8 cellular contexts compared by ENCODE assay signal in genomic region chr2:239280296-239281017, GRCh38.
DNase-seq lines count a peak whose midpoint lies in the region; ATAC-seq and TF ChIP-seq lines count a peak whose summit lies in the region.
"Not testable (repeated sequence)": the region's sequence is repeated elsewhere in the genome, so short reads cannot be mapped to it uniquely, and the experiment has no call there.

No MANE protein-coding gene starts in this region.

- DNase-seq in ACHN: peak; percentile 78
- DNase-seq in HCEC 1CT: peak; percentile 78
- DNase-seq in NCI-H774 (lab: John Stamatoyannopoulos, UW): peak; percentile 22
- peak; percentile 31 for DNase-seq in activated CD4-positive, CD25-positive, alpha-beta regulatory T cell treated with anti-CD3 and anti-CD28 coated beads, Interleukin-2, amount 50 U/mL, for 72 hours
- DNase-seq in astrocyte of the hippocampus (ENCODE audit: low read depth, low spot score): peak; percentile 90
- not testable (repeated sequence) for DNase-seq in stimulated activated effector memory CD8-positive, alpha-beta T cell treated with anti-CD3 and anti-CD28 coated beads, Interleukin-12 subunit alpha, Interleukin-12 subunit beta, amount 100 ng/mL, for 72 hours (ENCODE audit: low spot score in 2 of 2)

- ATAC-seq in gastroesophageal sphincter: peak; percentile 43
- peak; percentile 76 for ATAC-seq in stimulated activated effector memory CD8-positive, alpha-beta T cell treated with anti-CD3 and anti-CD28 coated beads, Interleukin-12 subunit alpha, Interleukin-12 subunit beta, amount 100 ng/mL, for 72 hours

- not testable (repeated sequence) for H3K9me3 Mint-ChIP-seq in stimulated activated effector memory CD8-positive, alpha-beta T cell treated with anti-CD3 and anti-CD28 coated beads, Interleukin-12 subunit alpha, Interleukin-12 subunit beta, amount 100 ng/mL, for 72 hours

- TF ChIP-seq EP300 in gastroesophageal sphincter (IDR thresholded peaks at IDR 0.05): not testable (repeated sequence)

- H3K4me3 Mint-ChIP-seq in stimulated activated effector memory CD8-positive, alpha-beta T cell treated with anti-CD3 and anti-CD28 coated beads, Interleukin-12 subunit alpha, Interleukin-12 subunit beta, amount 100 ng/mL, for 72 hours: not testable (repeated sequence)

- H3K4me1 Mint-ChIP-seq in stimulated activated effector memory CD8-positive, alpha-beta T cell treated with anti-CD3 and anti-CD28 coated beads, Interleukin-12 subunit alpha, Interleukin-12 subunit beta, amount 100 ng/mL, for 72 hours: peaks cover 34% of the 10 kb centered on the region

- H3K27ac ChIP-seq in gastroesophageal sphincter: peak overlapping the region in 3 of 4 donors; percentile 35 to 84 (median 56)
- H3K27ac ChIP-seq in muscle layer of duodenum (ENCODE audit: low read length): peak overlapping the region; percentile 78

- in situ Hi-C loops in ACHN (cut with HindIII; ENCODE audit: low pct_ligation_motif_present, low pct_unique_long_range_greater_than_20kb, low sequenced_read_pairs): not testable (repeated sequence)

- not testable (repeated sequence) for H3K27me3 ChIP-seq in gastroesophageal sphincter; muscle layer of duodenum (ENCODE audit: low read depth, low read length)

- not testable (repeated sequence) for H3K9me3 ChIP-seq in gastroesophageal sphincter; muscle layer of duodenum (ENCODE audit: control insufficient read depth in 1 of 2, low read length in 2 of 2)

- not testable (repeated sequence) for TF ChIP-seq CTCF in gastroesophageal sphincter (IDR thresholded peaks at IDR 0.05)

- H3K36me3 ChIP-seq in gastroesophageal sphincter; muscle layer of duodenum (ENCODE audit: control insufficient read depth in 1 of 2, insufficient read depth in 2 of 2, low read length in 2 of 2): not testable (repeated sequence)

- H3K4me1 ChIP-seq in gastroesophageal sphincter (peaks cover 0 to 82% (median 41%) of the 10 kb centered on the region in 3 donors), muscle layer of duodenum (ENCODE audit: control insufficient read depth in 1 of 2, insufficient read depth in 2 of 2, low read length in 2 of 2) (peaks cover 19 to 49% of the 10 kb centered on the region in 2 donors)

- WGBS in gastroesophageal sphincter (ENCODE audit: low coverage in 1 of 2), 2 donors: 64 to 80% methylated on average over 7 of the region's 14 CpGs

- H3K36me3 Mint-ChIP-seq in stimulated activated effector memory CD8-positive, alpha-beta T cell treated with anti-CD3 and anti-CD28 coated beads, Interleukin-12 subunit alpha, Interleukin-12 subunit beta, amount 100 ng/mL, for 72 hours: not testable (repeated sequence)

- not testable (repeated sequence) for H3K4me3 ChIP-seq in gastroesophageal sphincter; muscle layer of duodenum (ENCODE audit: low read depth in 1 of 2, low read length in 2 of 2)

- H3K27ac Mint-ChIP-seq in stimulated activated effector memory CD8-positive, alpha-beta T cell treated with anti-CD3 and anti-CD28 coated beads, Interleukin-12 subunit alpha, Interleukin-12 subunit beta, amount 100 ng/mL, for 72 hours: not testable (repeated sequence)

- not testable (repeated sequence) for TF ChIP-seq POLR2A in gastroesophageal sphincter (IDR thresholded peaks at IDR 0.05)
